Comparison of ENCODE assay signal across 8 cellular contexts in the genomic region with DNA sequence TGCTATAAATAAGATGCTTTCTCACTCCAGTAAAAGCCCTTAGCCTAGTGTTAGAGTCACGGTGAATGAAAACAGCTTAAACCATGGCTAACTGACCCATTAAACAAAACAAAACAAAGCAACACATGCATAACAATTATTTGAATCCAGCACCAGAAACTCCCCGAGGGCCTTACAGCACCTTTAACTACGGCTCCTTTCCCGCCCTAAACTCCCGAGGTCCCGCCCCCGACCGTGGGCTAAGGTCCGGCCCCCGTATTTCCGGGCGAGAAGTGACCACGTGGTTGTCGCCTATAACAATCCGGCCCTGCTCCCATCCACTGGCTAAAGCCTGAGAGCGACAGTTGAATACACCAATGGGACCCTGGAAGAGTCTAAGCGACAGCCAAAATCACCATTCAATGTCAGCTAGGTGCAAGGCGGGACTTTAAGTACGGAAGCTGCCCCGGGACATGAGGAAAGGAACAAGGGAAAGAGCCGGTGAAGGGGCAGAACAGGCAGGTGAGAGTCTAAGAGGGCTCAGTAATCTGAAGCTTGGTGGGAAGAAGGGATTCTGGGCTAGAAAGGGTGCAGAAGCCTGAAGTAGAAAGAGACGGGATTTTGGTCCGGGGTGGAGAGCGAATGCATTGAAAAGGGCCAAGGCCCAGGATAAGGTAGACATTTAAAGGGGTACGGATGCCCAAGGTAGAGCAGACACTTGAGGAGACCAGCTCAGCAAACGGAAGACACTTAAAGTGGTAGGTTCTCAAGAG. TPM values are rescaled to one million over a fixed set of nuclear protein-coding genes. Genes with fewer than 3 reads are reported as not detected.
DNase-seq lines count a peak whose midpoint lies in the region; ATAC-seq and TF ChIP-seq lines count a peak whose summit lies in the region.

A gene (plus strand): TSS at position 448 of the 752 bp plus-strand sequence. CDS start 351 bp downstream, outside the sequence.

- H3K36me3 ChIP-seq in testis (ENCODE audit: low read depth, missing control alignments) = no peaks in the 10 kb centered on the region

- TF ChIP-seq POLR2A in testis (IDR thresholded peaks at IDR 0.05) = no peak

- H3K4me3 ChIP-seq in GM12864 (ENCODE audit: low read depth, low read length) = peak within 1 kb of the TSS; percentile 85
- peak within 1 kb of the TSS; percentile 46 to 77 for H3K4me3 ChIP-seq in testis

- H3K4me1 Mint-ChIP-seq in glutamatergic neuron (ENCODE audit: low read depth, unreplicated experiment) = no peaks in the 10 kb centered on the region

- peaks cover 9 to 12% of the 10 kb centered on the region in 2 donors for H3K36me3 Mint-ChIP-seq in activated naive CD4-positive, alpha-beta T cell treated with anti-CD3 and anti-CD28 coated beads, Interleukin-2, amount 50 U/mL, for 72 hours
- no peaks in the 10 kb centered on the region for H3K36me3 Mint-ChIP-seq in glutamatergic neuron (ENCODE audit: unreplicated experiment)

- H3K9me3 ChIP-seq in testis = no peaks in the 10 kb centered on the region

- 0% methylated on average over 26 of the region's 26 CpGs for WGBS in testis, 2 donors

- H3K4me3 Mint-ChIP-seq in glutamatergic neuron (ENCODE audit: unreplicated experiment) = no peak within 1 kb of the TSS

- TF ChIP-seq CTCF in GM12864 (IDR thresholded peaks at IDR 0.05; ENCODE audit: low read depth, low read length, missing control alignments) (no peak), glutamatergic neuron (IDR thresholded peaks at IDR 0.05; ENCODE audit: partially characterized antibody, unreplicated experiment) (no peak), omental fat pad (IDR thresholded peaks at IDR 0.05) (no peak), testis (IDR thresholded peaks at IDR 0.05) (peak in 2 of 3 experiments; percentile 21 to 37)

- H3K4me1 ChIP-seq in testis = peaks cover 9% of the 10 kb centered on the region

- H3K27me3 Mint-ChIP-seq in glutamatergic neuron (ENCODE audit: unreplicated experiment) = no peaks in the 10 kb centered on the region

- peak within 1 kb of the TSS in 1 of 2 donors; percentile 60 for H3K27ac Mint-ChIP-seq in activated naive CD4-positive, alpha-beta T cell treated with anti-CD3 and anti-CD28 coated beads, Interleukin-2, amount 50 U/mL, for 72 hours
- H3K27ac Mint-ChIP-seq in glutamatergic neuron (ENCODE audit: unreplicated experiment) = peak within 1 kb of the TSS; percentile 12

- intact Hi-C loops in testis (cut with DNase I; ENCODE audit: low total_unique reads) = no loop called here

- DNase-seq in GM12864 (ENCODE audit: low read depth) = peak; percentile 100
- peak; percentile 100 for DNase-seq in NCI-H1105 treated with DMSO at 0.1 percent for 48 hours (lab: John Stamatoyannopoulos, UW)
- DNase-seq in SKM-1 treated with dmso at 0.1 percent for 144 hours (lab: John Stamatoyannopoulos, UW; ENCODE audit: unreplicated experiment) = peak; percentile 100
- peak; percentile 93 to 97 for DNase-seq in activated naive CD4-positive, alpha-beta T cell treated with anti-CD3 and anti-CD28 coated beads, Interleukin-2, amount 50 U/mL, for 72 hours (ENCODE audit: low spot score in 2 of 2)
- peak; percentile 93 for DNase-seq in glutamatergic neuron
- DNase-seq in omental fat pad (ENCODE audit: low spot score) = peak; percentile 89
- peak; percentile 99 for DNase-seq in testis

- H3K27me3 ChIP-seq in testis = no peaks in the 10 kb centered on the region

- no peak within 1 kb of the TSS for H3K27ac ChIP-seq in testis

- no peaks in the 10 kb centered on the region for H3K9me3 Mint-ChIP-seq in activated naive CD4-positive, alpha-beta T cell treated with anti-CD3 and anti-CD28 coated beads, Interleukin-2, amount 50 U/mL, for 72 hours
- peaks cover 2% of the 10 kb centered on the region for H3K9me3 Mint-ChIP-seq in glutamatergic neuron (ENCODE audit: unreplicated experiment)

- ATAC-seq in HG02678 (IDR thresholded peaks at IDR 0.05; ENCODE audit: unreplicated experiment) = peak; percentile 99
- ATAC-seq in activated naive CD4-positive, alpha-beta T cell treated with anti-CD3 and anti-CD28 coated beads, Interleukin-2, amount 50 U/mL, for 72 hours = peak; percentile 99 to 100
- peak; percentile 99 for ATAC-seq in omental fat pad (ENCODE audit: low FRiP score)

RNA-seq across cellular contexts. Expression of the gene that starts here (rescaled TPM):
- total RNA-seq in activated naive CD4-positive, alpha-beta T cell treated with anti-CD3 and anti-CD28 coated beads, Interleukin-2, amount 50 U/mL, for 72 hours = 10 to 100 TPM; 40.8 to 41.9 TPM
- 68.8 TPM for total RNA-seq in glutamatergic neuron (ENCODE audit: unreplicated experiment)
- total RNA-seq in omental fat pad = 10 to 100 TPM; 26.8 to 43.8 (median 30.9) TPM
- 10 to 100 TPM; 26.5 to 35.0 TPM for total RNA-seq in testis
- polyA plus RNA-seq in testis (ENCODE audit: insufficient read depth, low read depth, low replicate concordance) = 46.5 TPM

Comparison
In these comparisons a context has a peak if more than half of its experiments do, and no peak if none do; other contexts are left out.
1. CTCF ChIP-seq: peak in testis (2 of 3); none in GM12864 (single experiment), glutamatergic neuron (single experiment) and omental fat pad (0 of 3).
2. Peak in every context shown above with its lines, with median percentiles within 50 percentile points of each other: DNase-seq and ATAC-seq.